In the genomic region with DNA sequence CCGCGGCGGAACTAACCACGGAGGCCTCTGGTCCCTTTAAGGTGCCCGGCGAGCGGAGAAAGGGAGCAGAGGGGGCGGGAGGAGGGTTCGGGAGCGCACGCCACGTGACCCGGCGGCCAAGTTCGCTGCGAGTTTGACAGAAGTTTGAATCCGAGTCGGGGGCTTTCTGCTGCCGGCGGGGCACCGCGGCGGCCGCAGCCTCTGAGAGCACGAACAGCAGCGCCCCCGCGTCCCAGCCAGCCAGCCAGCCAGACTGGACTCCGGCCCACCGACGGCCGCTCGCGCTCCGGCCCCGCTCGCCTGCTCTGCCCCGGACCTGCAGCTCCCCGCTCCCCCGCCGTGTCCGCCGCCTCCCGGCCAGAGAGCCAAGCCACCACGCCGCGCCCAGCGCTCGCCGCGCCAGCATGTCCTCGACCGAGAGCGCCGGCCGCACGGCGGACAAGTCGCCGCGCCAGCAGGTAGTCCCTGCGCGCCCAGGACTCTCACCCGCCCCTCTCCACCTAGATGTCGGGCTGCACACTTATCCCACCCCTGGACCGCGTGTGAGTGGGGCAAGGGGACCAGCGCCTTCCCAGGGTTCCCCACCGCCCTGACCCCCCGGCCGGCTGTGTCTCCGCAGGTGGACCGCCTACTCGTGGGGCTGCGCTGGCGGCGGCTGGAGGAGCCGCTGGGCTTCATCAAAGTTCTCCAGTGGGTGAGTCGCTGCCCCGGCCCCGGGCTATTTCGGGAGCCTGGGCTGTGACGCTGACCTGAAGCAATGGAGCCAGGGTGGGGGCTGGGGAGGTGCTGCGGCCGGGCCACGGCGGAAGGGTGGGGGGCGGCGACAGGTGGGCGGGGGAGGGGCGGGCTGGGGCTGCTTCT, we compare ENCODE assay signal across 8 cellular contexts. TPM values are rescaled to one million over a fixed set of nuclear protein-coding genes. Genes with fewer than 3 reads are reported as not detected.
DNase-seq lines count a peak whose midpoint lies in the region; ATAC-seq and TF ChIP-seq lines count a peak whose summit lies in the region.

A gene (plus strand): TSS at position 107 of the 861 bp plus-strand sequence. CDS start 298 bp downstream, at position 405.

- no peaks in the 10 kb centered on the region for H3K36me3 ChIP-seq in WERI-Rb-1

- peaks cover 9% of the 10 kb centered on the region for H3K4me1 Mint-ChIP-seq in nephron progenitor cell

- peak in 2 of 3 experiments; percentile 37 to 41 for DNase-seq in NCI-H1417 (lab: John Stamatoyannopoulos, UW)
- DNase-seq in NCI-H1417 treated with DMSO at 0.1 percent for 48 hours (lab: John Stamatoyannopoulos, UW), result no peak
- peak; percentile 59 for DNase-seq in WERI-Rb-1
- DNase-seq in fibroblast of the aortic adventitia (ENCODE audit: low read depth), result peak; percentile 12
- DNase-seq in nephron progenitor cell, result peak; percentile 77
- DNase-seq in NCI-H2227 treated with DMSO at 0.1 percent for 48 hours (lab: John Stamatoyannopoulos, UW), result no peak

- 0 out of 2 replicates have a peak, but pooled peaks have one; percentile 0 for TF ChIP-seq CTCF in WERI-Rb-1 (IDR thresholded peaks at IDR 0.05; ENCODE audit: low read depth, low read length)
- no peak for TF ChIP-seq CTCF in fibroblast of the aortic adventitia (IDR thresholded peaks at IDR 0.05; ENCODE audit: insufficient read depth, low read length)
- no peak for TF ChIP-seq CTCF in nephron progenitor cell (IDR thresholded peaks at IDR 0.05)

- H3K4me3 Mint-ChIP-seq in nephron progenitor cell, result peak within 1 kb of the TSS; percentile 79

- no peaks in the 10 kb centered on the region for H3K36me3 Mint-ChIP-seq in nephron progenitor cell (ENCODE audit: low read depth)

- H3K27ac ChIP-seq in WERI-Rb-1, result no peak within 1 kb of the TSS

- peak within 1 kb of the TSS; percentile 69 for H3K4me3 ChIP-seq in WERI-Rb-1 (ENCODE audit: low read depth, low read length)
- peak within 1 kb of the TSS; percentile 62 for H3K4me3 ChIP-seq in fibroblast of the aortic adventitia (ENCODE audit: low read depth, low read length)

- ATAC-seq in GM21825 (IDR thresholded peaks at IDR 0.05; ENCODE audit: unreplicated experiment), result no peak
- ATAC-seq in HG03460 (IDR thresholded peaks at IDR 0.05; ENCODE audit: unreplicated experiment), result no peak

- peaks cover 99% of the 10 kb centered on the region for H3K27me3 Mint-ChIP-seq in nephron progenitor cell (ENCODE audit: low read depth, poor library complexity)

- no peaks in the 10 kb centered on the region for H3K9me3 ChIP-seq in WERI-Rb-1 (ENCODE audit: severe bottlenecking)

- peaks cover 32% of the 10 kb centered on the region for H3K27me3 ChIP-seq in WERI-Rb-1 (ENCODE audit: insufficient read depth, low read depth, severe bottlenecking)

- H3K27ac Mint-ChIP-seq in nephron progenitor cell, result no peak within 1 kb of the TSS

- H3K9me3 Mint-ChIP-seq in nephron progenitor cell, result no peaks in the 10 kb centered on the region

RNA-seq across cellular contexts. Expression of the gene that starts here (rescaled TPM):
- total RNA-seq in fibroblast of the aortic adventitia (ENCODE audit: low replicate concordance), result 0.25 and 1.7 TPM in 2 replicates

Comparison
In these comparisons a context has a peak if more than half of its experiments do, and no peak if none do; other contexts are left out.
1. DNase-seq: peak in NCI-H1417 (2 of 3), WERI-Rb-1 (single experiment), fibroblast of the aortic adventitia (single experiment) and nephron progenitor cell (single experiment); none in NCI-H1417 treated with DMSO at 0.1 percent for 48 hours (single experiment) and NCI-H2227 treated with DMSO at 0.1 percent for 48 hours (single experiment).